Comparison of ENCODE assay signal across 21 cellular contexts in genomic region chr2:201872576-201872975, GRCh38.
A peak's percentile ranks its signal among the peaks of the same experiment; 100 is the strongest.
DNase-seq lines count a peak whose midpoint lies in the region; ATAC-seq, FAIRE-seq and TF ChIP-seq lines count a peak whose summit lies in the region.
"Had no signal": no experiment of that assay in that cellular context is flagged by ENCODE, and none has a peak within 500 bp of the region (broad histone marks: within the 10 kb centered on the region; RNA-seq: fewer than 3 reads in every experiment).

No MANE protein-coding gene starts in this region.

- no peak for TF ChIP-seq CTCF in H1 (IDR thresholded peaks at IDR 0.05; ENCODE audit: control extremely low read depth in 1 of 3, insufficient read depth in 1 of 3, low read depth in 1 of 3, low read length in 3 of 3)
- TF ChIP-seq CTCF in retinal pigment epithelial cell (conservative IDR thresholded peaks at IDR 0.05; ENCODE audit: low read depth, low read length) = no peak
- TF ChIP-seq CTCF in right atrium auricular region (IDR thresholded peaks at IDR 0.05) = no peak

- no peak overlapping the region for H3K14ac ChIP-seq in H1 (ENCODE audit: insufficient read length)

- no peak overlapping the region for H2BK15ac ChIP-seq in H1 (ENCODE audit: low read length)

- H3K36me3 ChIP-seq in HAP-1 (replicated peaks) (no peaks in the 10 kb centered on the region), H1 (ENCODE audit: control insufficient read depth in 2 of 4, insufficient read depth in 4 of 4, low read length in 3 of 4) (no peaks in the 10 kb centered on the region), mesodermal cell (ENCODE audit: control insufficient read depth, insufficient read depth, low read length) (no peaks in the 10 kb centered on the region), right atrium auricular region (no peaks in the 10 kb centered on the region)

- H3K23me2 ChIP-seq in H1 (ENCODE audit: low read depth, low read length) = no peaks in the 10 kb centered on the region

- H3K27me3 ChIP-seq in HAP-1 (ENCODE audit: low read depth) = no peaks in the 10 kb centered on the region
- no peaks in the 10 kb centered on the region; a peak in 1 of 7 replicates for H3K27me3 ChIP-seq in H1 (replicated peaks in 1 of 4; ENCODE audit: control insufficient read depth in 3 of 4, extremely low read depth in 1 of 4, insufficient read depth in 3 of 4, low read length in 3 of 4)
- no peaks in the 10 kb centered on the region for H3K27me3 ChIP-seq in right atrium auricular region

- TF ChIP-seq EP300 in H1 (IDR thresholded peaks at IDR 0.05; ENCODE audit: borderline replicate concordance in 1 of 2, low read depth in 2 of 2, low read length in 2 of 2) = no peak

- no peaks in the 10 kb centered on the region for H3K79me2 ChIP-seq in H1 (ENCODE audit: control insufficient read depth in 1 of 2, insufficient read depth in 2 of 2, low read length in 2 of 2)

- no peak overlapping the region for H3K9ac ChIP-seq in H1 (replicated peaks in 1 of 4; ENCODE audit: extremely low read depth in 1 of 4, low read depth in 3 of 4, low read length in 3 of 4)
- H3K9ac ChIP-seq: GM23248 had no signal

- no peak for FAIRE-seq in H1 (lab: Jason Lieb, UNC)
- FAIRE-seq: G401.6, GM12891 had no signal

- TF ChIP-seq RAD21 in H1 (IDR thresholded peaks at IDR 0.05 in 1 of 2, conservative IDR thresholded peaks at IDR 0.05 in 1 of 2; ENCODE audit: low read depth in 2 of 2, low read length in 2 of 2) = no peak

- no peak overlapping the region for H3K4me3 ChIP-seq in HAP-1
- no peak overlapping the region for H3K4me3 ChIP-seq in H1 (ENCODE audit: extremely low read depth in 1 of 4, insufficient read depth in 2 of 4, low read depth in 3 of 4, low read length in 4 of 4)
- H3K4me3 ChIP-seq in mesodermal cell (ENCODE audit: extremely low read depth, insufficient read depth, low read length, poor library complexity, severe bottlenecking) = no peak overlapping the region
- no peak overlapping the region for H3K4me3 ChIP-seq in retinal pigment epithelial cell (ENCODE audit: low read length)
- no peak overlapping the region for H3K4me3 ChIP-seq in right atrium auricular region
- H3K4me3 ChIP-seq: GM23248 had no signal

- POLR2A ChIA-PET in H1 (lab: Charles Lee; ENCODE audit: partially characterized antibody) = no interaction called here

- H2BK12ac ChIP-seq in H1 (ENCODE audit: low read depth, low read length) = no peak overlapping the region

- H3K23ac ChIP-seq in H1 (ENCODE audit: insufficient read length) = no peak overlapping the region

- H4K91ac ChIP-seq in H1 (replicated peaks; ENCODE audit: insufficient read length, low read length) = no peak overlapping the region

- H2BK20ac ChIP-seq in H1 (ENCODE audit: low read length) = no peak overlapping the region

- no peak overlapping the region for H3K56ac ChIP-seq in H1 (replicated peaks; ENCODE audit: insufficient read length, low read depth, low read length)

- H3K4me1 ChIP-seq in HAP-1 (peaks cover 10% of the 10 kb centered on the region), H1 (replicated peaks in 1 of 4; ENCODE audit: control insufficient read depth in 3 of 4, insufficient read depth in 4 of 4, low read length in 3 of 4) (peaks cover 0 to 5% (median 2%) of the 10 kb centered on the region in 4 experiments; a peak in 3 of 7 replicates), mesodermal cell (ENCODE audit: control insufficient read depth, insufficient read depth, low read length, poor library complexity, severe bottlenecking) (peaks cover 10% of the 10 kb centered on the region), right atrium auricular region (no peaks in the 10 kb centered on the region)

- H2AFZ ChIP-seq in H1 (ENCODE audit: low read length) = no peak overlapping the region
- H2AFZ ChIP-seq: GM23248 had no signal

- H3K27ac ChIP-seq in H1 (ENCODE audit: low read depth, low read length) (no peak overlapping the region), mesodermal cell (ENCODE audit: low read depth, low read length, severe bottlenecking) (peak overlapping the region; percentile 18), right atrium auricular region (no peak overlapping the region)
- H3K27ac ChIP-seq: GM23248 had no signal

- no peak overlapping the region for H2AK5ac ChIP-seq in H1 (ENCODE audit: low read depth, low read length)

- H3K4ac ChIP-seq in H1 (replicated peaks; ENCODE audit: insufficient read length, low read depth, low read length) = no peak overlapping the region

- no peak overlapping the region for H3K18ac ChIP-seq in H1 (ENCODE audit: extremely low read depth, low read length)

- no peak overlapping the region for H4K8ac ChIP-seq in H1 (ENCODE audit: extremely low read depth, insufficient read depth, low read length)

- peak; percentile 52 to 78 for DNase-seq in HAP-1 (ENCODE audit: low spot score in 2 of 2)
- no peak for DNase-seq in H1 (ENCODE audit: low read depth in 1 of 2, low spot score in 2 of 2)
- peak; percentile 58 for DNase-seq in retinal pigment epithelial cell (ENCODE audit: low read depth)
- DNase-seq in T1000 (lab: John Stamatoyannopoulos, UW) = no peak
- DNase-seq in right atrium auricular region (ENCODE audit: low spot score) = no peak
- DNase-seq in mesenteric fat pad (ENCODE audit: low spot score) = no peak
- DNase-seq: AML-193; CD4-positive, CD25-positive, alpha-beta regulatory T cell; DMS53; GM23248; HFFc6; NCI-H1417 treated with DMSO at 0.1 percent for 48 hours; NCI-H2029; NCI-H2171 treated with DMSO at 0.1 percent for 48 hours; NCI-H774 had no signal

- no peaks in the 10 kb centered on the region for H3K79me1 ChIP-seq in H1 (ENCODE audit: low read depth, low read length)

- in situ Hi-C loops in HAP-1 (cut with MboI; ENCODE audit: low sequenced_read_pairs) = no loop called here

- no peak for TF ChIP-seq POLR2A in H1 (IDR thresholded peaks at IDR 0.05; ENCODE audit: control extremely low read depth in 1 of 2, low read depth in 2 of 2, low read length in 2 of 2)

- no peak for ATAC-seq in HG02840 (IDR thresholded peaks at IDR 0.05; ENCODE audit: low FRiP score, unreplicated experiment)
- ATAC-seq: Panc1, Right ventricle myocardium inferior had no signal

- H4K5ac ChIP-seq in H1 (ENCODE audit: insufficient read length, low read depth, low read length) = no peak overlapping the region

- H2BK5ac ChIP-seq in H1 (ENCODE audit: low read depth, low read length) = no peak overlapping the region

- peak overlapping the region; percentile 11 to 12; a peak in 1 of 4 replicates for H3K4me2 ChIP-seq in H1 (ENCODE audit: insufficient read depth in 1 of 2, low read depth in 2 of 2, low read length in 2 of 2)

- H4K20me1 ChIP-seq in H1 (replicated peaks in 1 of 2; ENCODE audit: control insufficient read depth in 1 of 2, insufficient read depth in 2 of 2, low read length in 2 of 2) = no peaks in the 10 kb centered on the region

- H3K9me3 ChIP-seq in HAP-1 = no peaks in the 10 kb centered on the region
- no peaks in the 10 kb centered on the region for H3K9me3 ChIP-seq in H1 (ENCODE audit: insufficient read depth in 2 of 2, low read depth in 1 of 2, low read length in 1 of 2)
- no peaks in the 10 kb centered on the region for H3K9me3 ChIP-seq in mesodermal cell (ENCODE audit: control insufficient read depth, low read length)
- H3K9me3 ChIP-seq in right atrium auricular region = no peaks in the 10 kb centered on the region

- no peak overlapping the region for H2BK120ac ChIP-seq in H1 (replicated peaks; ENCODE audit: low read depth, low read length)

- 81% methylated on average over 7 of the region's 7 CpGs; no CpG with 5 or more reads in 1 of the 2 experiments for WGBS in H1 (ENCODE audit: extremely low coverage in 1 of 2, insufficient coverage in 1 of 2, insufficient read length in 1 of 2, insufficient replicate concordance in 2 of 2, low coverage in 1 of 2, low lambda C conversion rate in 2 of 2, missing lambda C conversion rate in 1 of 2), 2 experiments
- 80 to 83% methylated on average over 1 to 4 of the region's 7 CpGs for WGBS in mesodermal cell (ENCODE audit: insufficient coverage in 2 of 2), 2 experiments

- CTCF ChIA-PET in H1 (lab: Charles Lee; ENCODE audit: partially characterized antibody) = interaction anchor here (0.8 to 3.7 kb wide), 2 partner anchors 11 to 13 kb away, joined by 3 to 19 read pairs; no protein-coding TSS in a partner anchor

TF ChIP-seq in H1, 55 proteins besides CTCF, POLR2A, EP300 and RAD21:
- no peak for TF ChIP-seq CREB1 (IDR thresholded peaks at IDR 0.05)
- no peak for TF ChIP-seq SP1 (IDR thresholded peaks at IDR 0.05; ENCODE audit: low read depth, low read length)
- TF ChIP-seq TEAD4 (IDR thresholded peaks at IDR 0.05; ENCODE audit: low read depth, low read length) = peak; percentile 46; the same call in 1 of the 2 replicates

Comparison
In these comparisons a context has a peak if more than half of its experiments do, and no peak if none do; other contexts are left out.
1. DNase-seq: peak in HAP-1 (2 of 2) and retinal pigment epithelial cell (single experiment); none in H1 (0 of 2), T1000 (single experiment), right atrium auricular region (single experiment) and mesenteric fat pad (single experiment).